In genomic region chr19:6362024-6362344, GRCh38 we compare ENCODE assay signal across 1 cellular context.
TF ChIP-seq lines count a peak whose summit lies in the region.

No MANE protein-coding gene starts in this region.

TF ChIP-seq in HepG2, 621 proteins besides CTCF, POLR2A, EP300 and RAD21:
- TF ChIP-seq ZNF747 (CRISPR knock-in tag; IDR thresholded peaks at IDR 0.05; ENCODE audit: borderline replicate concordance) (0 out of 2 replicates have a peak, but pooled peaks have one; percentile 9), THAP8 (CRISPR knock-in tag; IDR thresholded peaks at IDR 0.05; ENCODE audit: borderline replicate concordance) (0 out of 2 replicates have a peak, but pooled peaks have one; percentile 5), HOXA3 (CRISPR knock-in tag; IDR thresholded peaks at IDR 0.05) (no peak)
